8 cellular contexts compared by ENCODE assay signal in genomic region chr4:140151700-140152014, GRCh38. TPM values are rescaled to one million over a fixed set of nuclear protein-coding genes. Genes with fewer than 3 reads are reported as not detected.
A peak's percentile ranks its signal among the peaks of the same experiment; 100 is the strongest.
DNase-seq lines count a peak whose midpoint lies in the region; ATAC-seq, FAIRE-seq and TF ChIP-seq lines count a peak whose summit lies in the region.

No MANE protein-coding gene starts in this region.

- peaks cover 42% of the 10 kb centered on the region for H3K4me1 Mint-ChIP-seq in brain

- no peaks in the 10 kb centered on the region for H3K36me3 Mint-ChIP-seq in brain

- no peaks in the 10 kb centered on the region for H3K27me3 ChIP-seq in rectal smooth muscle tissue (ENCODE audit: control insufficient read depth, insufficient read depth, low read length)

- no peak for FAIRE-seq in GM19239 (lab: Jason Lieb, UNC)

- TF ChIP-seq CTCF in brain (conservative IDR thresholded peaks at IDR 0.05), result no peak

- ATAC-seq in HG03135 (IDR thresholded peaks at IDR 0.05; ENCODE audit: unreplicated experiment), result no peak

- no peak overlapping the region for H3K9ac ChIP-seq in rectal smooth muscle tissue (ENCODE audit: low read length)

- no peaks in the 10 kb centered on the region for H3K36me3 ChIP-seq in rectal smooth muscle tissue (ENCODE audit: control insufficient read depth, insufficient read depth, low read length)

- peaks cover 0 to 5% (median 0%) of the 10 kb centered on the region in 5 experiments for H3K9me3 Mint-ChIP-seq in brain

- peak overlapping the region; percentile 95 to 99 (median 97) for H3K4me3 Mint-ChIP-seq in brain

- peak overlapping the region; percentile 87 to 98 (median 96) for H3K27ac Mint-ChIP-seq in brain

- DNase-seq in GM03348 (ENCODE audit: low spot score), result peak; percentile 80
- peak; percentile 96 for DNase-seq in NCI-H146 (lab: John Stamatoyannopoulos, UW)
- peak; percentile 80 for DNase-seq in SKM-1 treated with dmso at 0.1 percent for 144 hours (lab: John Stamatoyannopoulos, UW; ENCODE audit: unreplicated experiment)
- DNase-seq in iPS DF 4.7 (ENCODE audit: extremely low read depth, low spot score), result peak; percentile 81
- DNase-seq in GM19239 (ENCODE audit: insufficient read length, low spot score), result no peak

- peak overlapping the region; percentile 86 for H3K27ac ChIP-seq in rectal smooth muscle tissue (ENCODE audit: low read depth, low read length)

- H3K4me1 ChIP-seq in rectal smooth muscle tissue (ENCODE audit: control insufficient read depth, insufficient read depth, low read length), result peaks cover 4% of the 10 kb centered on the region

- peak overlapping the region; percentile 97 for H3K4me3 ChIP-seq in rectal smooth muscle tissue (ENCODE audit: low read length)

- peaks cover 17% of the 10 kb centered on the region for H3K27me3 Mint-ChIP-seq in brain

RNA-seq across cellular contexts. Expression of gene MAML3, which starts 2.3 kb away (rescaled TPM):
- 9.4 TPM for polyA plus RNA-seq in brain (ENCODE audit: insufficient read depth, low read depth, low replicate concordance)
